1 cellular context compared by ENCODE assay signal in genomic region chr10:46284286-46285229, GRCh38.
A peak's percentile ranks its signal among the peaks of the same experiment; 100 is the strongest.
TF ChIP-seq lines count a peak whose summit lies in the region.

No MANE protein-coding gene starts in this region.

TF ChIP-seq in HepG2, 621 proteins besides CTCF, POLR2A, EP300 and RAD21 (continued from another document):
- TF ChIP-seq, protein P1, sequence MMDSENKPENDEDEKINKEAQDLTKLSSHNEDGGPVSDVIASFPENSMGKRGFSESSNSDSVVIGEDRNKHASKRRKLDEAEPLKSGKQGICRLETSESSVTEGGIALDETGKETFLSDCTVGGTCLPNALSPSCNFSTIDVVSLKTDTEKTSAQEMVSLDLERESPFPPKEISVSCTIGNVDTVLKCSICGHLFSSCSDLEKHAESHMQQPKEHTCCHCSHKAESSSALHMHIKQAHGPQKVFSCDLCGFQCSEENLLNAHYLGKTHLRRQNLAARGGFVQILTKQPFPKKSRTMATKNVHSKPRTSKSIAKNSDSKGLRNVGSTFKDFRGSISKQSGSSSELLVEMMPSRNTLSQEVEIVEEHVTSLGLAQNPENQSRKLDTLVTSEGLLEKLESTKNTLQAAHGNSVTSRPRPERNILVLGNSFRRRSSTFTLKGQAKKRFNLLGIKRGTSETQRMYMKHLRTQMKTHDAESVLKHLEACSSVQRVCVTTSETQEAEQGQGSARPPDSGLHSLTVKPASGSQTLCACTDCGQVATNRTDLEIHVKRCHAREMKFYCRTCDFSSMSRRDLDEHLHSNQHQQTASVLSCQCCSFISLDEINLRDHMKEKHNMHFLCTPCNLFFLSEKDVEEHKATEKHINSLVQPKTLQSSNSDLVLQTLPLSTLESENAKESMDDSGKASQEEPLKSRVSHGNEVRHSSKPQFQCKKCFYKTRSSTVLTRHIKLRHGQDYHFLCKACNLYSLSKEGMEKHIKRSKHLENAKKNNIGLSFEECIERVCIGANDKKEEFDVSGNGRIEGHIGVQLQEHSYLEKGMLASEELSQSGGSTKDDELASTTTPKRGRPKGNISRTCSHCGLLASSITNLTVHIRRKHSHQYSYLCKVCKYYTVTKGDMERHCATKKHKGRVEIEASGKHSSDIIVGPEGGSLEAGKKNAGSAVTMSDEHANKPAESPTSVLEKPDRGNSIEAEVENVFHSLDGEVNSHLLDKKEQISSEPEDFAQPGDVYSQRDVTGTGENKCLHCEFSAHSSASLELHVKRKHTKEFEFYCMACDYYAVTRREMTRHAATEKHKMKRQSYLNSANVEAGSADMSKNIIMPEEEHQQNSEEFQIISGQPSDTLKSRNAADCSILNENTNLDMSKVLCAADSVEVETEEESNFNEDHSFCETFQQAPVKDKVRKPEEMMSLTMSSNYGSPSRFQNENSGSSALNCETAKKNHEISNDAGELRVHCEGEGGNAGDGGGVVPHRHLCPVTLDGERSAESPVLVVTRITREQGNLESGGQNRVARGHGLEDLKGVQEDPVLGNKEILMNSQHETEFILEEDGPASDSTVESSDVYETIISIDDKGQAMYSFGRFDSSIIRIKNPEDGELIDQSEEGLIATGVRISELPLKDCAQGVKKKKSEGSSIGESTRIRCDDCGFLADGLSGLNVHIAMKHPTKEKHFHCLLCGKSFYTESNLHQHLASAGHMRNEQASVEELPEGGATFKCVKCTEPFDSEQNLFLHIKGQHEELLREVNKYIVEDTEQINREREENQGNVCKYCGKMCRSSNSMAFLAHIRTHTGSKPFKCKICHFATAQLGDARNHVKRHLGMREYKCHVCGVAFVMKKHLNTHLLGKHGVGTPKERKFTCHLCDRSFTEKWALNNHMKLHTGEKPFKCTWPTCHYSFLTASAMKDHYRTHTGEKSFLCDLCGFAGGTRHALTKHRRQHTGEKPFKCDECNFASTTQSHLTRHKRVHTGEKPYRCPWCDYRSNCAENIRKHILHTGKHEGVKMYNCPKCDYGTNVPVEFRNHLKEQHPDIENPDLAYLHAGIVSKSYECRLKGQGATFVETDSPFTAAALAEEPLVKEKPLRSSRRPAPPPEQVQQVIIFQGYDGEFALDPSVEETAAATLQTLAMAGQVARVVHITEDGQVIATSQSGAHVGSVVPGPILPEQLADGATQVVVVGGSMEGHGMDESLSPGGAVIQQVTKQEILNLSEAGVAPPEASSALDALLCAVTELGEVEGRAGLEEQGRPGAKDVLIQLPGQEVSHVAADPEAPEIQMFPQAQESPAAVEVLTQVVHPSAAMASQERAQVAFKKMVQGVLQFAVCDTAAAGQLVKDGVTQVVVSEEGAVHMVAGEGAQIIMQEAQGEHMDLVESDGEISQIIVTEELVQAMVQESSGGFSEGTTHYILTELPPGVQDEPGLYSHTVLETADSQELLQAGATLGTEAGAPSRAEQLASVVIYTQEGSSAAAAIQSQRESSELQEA (CRISPR knock-in tag; IDR thresholded peaks at IDR 0.05; ENCODE audit: not compliant biosample characterization) = no peak
- TF ChIP-seq TOPORS (CRISPR knock-in tag; IDR thresholded peaks at IDR 0.05) (no peak), RNF2 (conservative IDR thresholded peaks at IDR 0.05; ENCODE audit: low read depth) (0 out of 2 replicates have a peak, but pooled peaks have one; percentile 57), HNRNPK (IDR thresholded peaks at IDR 0.05; ENCODE audit: low read depth, low read length, poor library complexity, severe bottlenecking) (no peak), SUZ12 (IDR thresholded peaks at IDR 0.05; ENCODE audit: low read depth, low read length) (no peak), ZNF558 (CRISPR knock-in tag; IDR thresholded peaks at IDR 0.05; ENCODE audit: borderline replicate concordance) (no peak), ZNF513 (CRISPR knock-in tag; conservative IDR thresholded peaks at IDR 0.05) (no peak), SAP130 (CRISPR knock-in tag; IDR thresholded peaks at IDR 0.05; ENCODE audit: low read depth) (no peak), THYN1 (CRISPR knock-in tag; IDR thresholded peaks at IDR 0.05; ENCODE audit: borderline replicate concordance, low read depth) (no peak), SCMH1 (CRISPR knock-in tag; IDR thresholded peaks at IDR 0.05; ENCODE audit: borderline replicate concordance) (no peak), REL (CRISPR knock-in tag; conservative IDR thresholded peaks at IDR 0.05) (no peak), FOXO1 (CRISPR knock-in tag; IDR thresholded peaks at IDR 0.05) (no peak), ZHX1 (CRISPR knock-in tag; IDR thresholded peaks at IDR 0.05; ENCODE audit: low read depth) (no peak), SMARCE1 (IDR thresholded peaks at IDR 0.05; ENCODE audit: borderline replicate concordance) (no peak), ZNF574 (CRISPR knock-in tag; IDR thresholded peaks at IDR 0.05) (0 out of 2 replicates have a peak, but pooled peaks have one; percentile 42), NCOA2 (CRISPR knock-in tag; IDR thresholded peaks at IDR 0.05) (no peak)
- TF ChIP-seq, protein P2, sequence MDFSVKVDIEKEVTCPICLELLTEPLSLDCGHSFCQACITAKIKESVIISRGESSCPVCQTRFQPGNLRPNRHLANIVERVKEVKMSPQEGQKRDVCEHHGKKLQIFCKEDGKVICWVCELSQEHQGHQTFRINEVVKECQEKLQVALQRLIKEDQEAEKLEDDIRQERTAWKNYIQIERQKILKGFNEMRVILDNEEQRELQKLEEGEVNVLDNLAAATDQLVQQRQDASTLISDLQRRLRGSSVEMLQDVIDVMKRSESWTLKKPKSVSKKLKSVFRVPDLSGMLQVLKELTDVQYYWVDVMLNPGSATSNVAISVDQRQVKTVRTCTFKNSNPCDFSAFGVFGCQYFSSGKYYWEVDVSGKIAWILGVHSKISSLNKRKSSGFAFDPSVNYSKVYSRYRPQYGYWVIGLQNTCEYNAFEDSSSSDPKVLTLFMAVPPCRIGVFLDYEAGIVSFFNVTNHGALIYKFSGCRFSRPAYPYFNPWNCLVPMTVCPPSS (IDR thresholded peaks at IDR 0.05) = no peak
- TF ChIP-seq, protein P3, sequence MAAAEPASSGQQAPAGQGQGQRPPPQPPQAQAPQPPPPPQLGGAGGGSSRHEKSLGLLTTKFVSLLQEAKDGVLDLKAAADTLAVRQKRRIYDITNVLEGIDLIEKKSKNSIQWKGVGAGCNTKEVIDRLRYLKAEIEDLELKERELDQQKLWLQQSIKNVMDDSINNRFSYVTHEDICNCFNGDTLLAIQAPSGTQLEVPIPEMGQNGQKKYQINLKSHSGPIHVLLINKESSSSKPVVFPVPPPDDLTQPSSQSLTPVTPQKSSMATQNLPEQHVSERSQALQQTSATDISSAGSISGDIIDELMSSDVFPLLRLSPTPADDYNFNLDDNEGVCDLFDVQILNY (CRISPR knock-in tag; conservative IDR thresholded peaks at IDR 0.05) = peak; percentile 55; the same call in 1 of the 2 replicates
TF ChIP-seq in HepG2: peak in this region for 46.
